In the genomic region with DNA sequence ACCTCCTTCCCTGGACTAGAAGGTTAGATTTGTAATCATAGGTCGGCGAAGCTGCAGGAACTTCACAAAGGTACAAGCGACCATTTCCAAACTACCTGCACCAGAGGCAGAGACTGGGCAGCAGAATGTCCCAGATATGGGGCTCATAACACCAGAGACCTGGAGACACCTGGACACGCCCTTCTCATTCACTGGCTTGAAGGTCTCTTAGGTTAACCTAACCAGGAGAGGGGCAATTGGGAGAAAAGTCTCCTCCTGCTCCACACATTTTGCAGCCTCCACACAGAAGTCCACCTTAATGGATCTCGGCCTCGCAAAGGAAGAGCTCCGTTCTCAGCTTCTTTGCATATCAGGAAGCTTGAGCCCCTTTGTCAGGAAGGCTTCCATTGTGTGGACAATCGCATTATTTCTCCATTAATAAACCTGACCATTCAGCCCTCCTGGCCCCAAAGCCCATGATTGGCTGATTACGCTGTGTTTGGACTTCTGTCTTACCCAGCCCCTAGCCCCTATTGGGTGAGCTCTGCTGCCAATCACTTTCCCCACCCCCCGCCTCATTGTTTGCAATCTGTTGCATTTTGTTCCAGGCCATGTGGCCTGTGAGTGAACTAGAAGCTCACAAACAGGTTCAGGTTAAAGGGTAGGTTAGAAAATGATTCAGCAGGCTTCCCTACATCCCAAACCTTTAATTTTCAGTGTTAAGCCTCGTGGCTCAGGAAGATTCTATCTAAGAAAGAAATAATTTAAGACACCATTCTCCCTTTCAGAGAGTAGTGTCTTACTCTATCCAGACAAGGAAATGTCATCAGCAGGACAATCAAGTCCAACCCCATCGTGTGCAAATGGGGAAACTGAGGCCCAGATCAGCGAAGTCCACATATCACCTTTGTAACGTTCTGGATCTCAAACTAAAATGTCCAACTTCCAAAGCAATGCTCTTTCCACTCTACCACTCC, we compare ENCODE assay signal across 10 cellular contexts. TPM values are rescaled to one million over a fixed set of nuclear protein-coding genes. Genes with fewer than 3 reads are reported as not detected.
DNase-seq lines count a peak whose midpoint lies in the region; ATAC-seq lines count a peak whose summit lies in the region.
"Had no signal": no experiment of that assay in that cellular context is flagged by ENCODE, and none has a peak within 500 bp of the region (broad histone marks: within the 10 kb centered on the region; RNA-seq: fewer than 3 reads in every experiment).

No MANE protein-coding gene starts in this region.

- no peaks in the 10 kb centered on the region for H3K27me3 ChIP-seq in HAP-1 (ENCODE audit: low read depth)

- no peak for ATAC-seq in HG02884 (IDR thresholded peaks at IDR 0.05; ENCODE audit: unreplicated experiment)
- no peak for ATAC-seq in HG03571 (IDR thresholded peaks at IDR 0.05; ENCODE audit: unreplicated experiment)
- no peak for ATAC-seq in HG03565 (IDR thresholded peaks at IDR 0.05; ENCODE audit: unreplicated experiment)
- ATAC-seq: heart right ventricle had no signal

- peaks cover 59% of the 10 kb centered on the region for H3K4me1 ChIP-seq in HAP-1

- DNase-seq in HAP-1 (ENCODE audit: low spot score in 2 of 2) (peak; percentile 93 to 98), NCI-H524 treated with DMSO at 0.1 percent for 48 hours (lab: John Stamatoyannopoulos, UW) (peak; percentile 42), fibroblast of gingiva (ENCODE audit: low read depth) (peak; percentile 46), pulmonary artery endothelial cell (ENCODE audit: low read depth, low spot score) (peak; percentile 53)
- DNase-seq in stimulated activated CD8-positive, alpha-beta memory T cell treated with anti-CD3 and anti-CD28 coated beads, Interleukin-4, amount 100 ng/mL, for 48 hours = no peak

- in situ Hi-C loops in HAP-1 (cut with MboI; ENCODE audit: low sequenced_read_pairs) = no loop called here

- no peaks in the 10 kb centered on the region for H3K9me3 ChIP-seq in HAP-1
- H3K9me3 ChIP-seq: heart right ventricle, upper lobe of left lung had no signal

- peak overlapping the region; percentile 85 for H3K4me3 ChIP-seq in HAP-1

- H3K36me3 ChIP-seq in HAP-1 (replicated peaks) = no peaks in the 10 kb centered on the region
- H3K36me3 ChIP-seq: heart right ventricle, upper lobe of left lung had no signal

RNA-seq across cellular contexts. Expression of a gene that starts 2.8 kb away (rescaled TPM):
- 1.3 and 3.1 TPM in 2 replicates for total RNA-seq in pulmonary artery endothelial cell

RNA-seq across cellular contexts. Expression of a gene that starts 15.6 kb away (rescaled TPM):
- 25.7 and 30.5 TPM in 2 replicates for total RNA-seq in pulmonary artery endothelial cell

RNA-seq across cellular contexts. Expression of a gene that starts 56.0 kb away (rescaled TPM):
- total RNA-seq in pulmonary artery endothelial cell = 2.7 and 2.9 TPM in 2 replicates
